7 cellular contexts compared by ENCODE assay signal in the genomic region with DNA sequence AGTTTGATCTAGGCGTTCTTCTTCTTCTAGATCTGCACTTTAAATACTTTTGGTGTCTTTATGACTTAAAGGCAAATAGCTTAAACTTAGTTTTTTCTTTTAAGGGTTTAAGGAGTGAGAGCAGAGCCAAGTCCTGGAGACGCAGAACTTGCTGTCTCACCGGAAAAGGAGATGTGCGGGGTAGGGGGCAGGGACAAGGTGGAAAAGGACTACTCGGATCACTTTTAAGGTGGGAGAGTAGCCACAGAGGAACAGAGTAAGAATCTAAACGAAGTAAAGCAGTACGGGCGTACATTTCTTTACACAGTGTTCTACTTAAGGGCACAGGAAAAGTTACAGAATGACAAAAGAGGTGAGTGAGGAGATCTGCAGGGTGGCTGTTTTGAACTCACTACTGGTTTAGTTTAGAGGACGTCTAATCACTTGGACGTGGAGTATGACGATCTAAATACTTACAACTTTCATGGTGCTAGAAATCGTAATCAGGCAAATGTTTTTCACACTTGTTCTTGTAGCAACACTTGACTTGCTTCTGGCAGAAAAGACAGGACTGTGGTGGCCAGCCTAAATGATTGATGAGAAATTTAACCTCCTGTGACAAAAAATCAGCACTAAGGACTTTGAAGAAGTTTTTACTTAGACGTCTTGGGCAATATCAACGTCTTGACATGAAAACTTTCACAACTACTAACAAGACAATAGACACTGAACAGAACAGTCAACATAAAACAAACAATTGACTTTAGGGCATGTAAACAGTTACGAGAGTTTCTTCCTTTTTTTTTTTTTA.
DNase-seq lines count a peak whose midpoint lies in the region; ATAC-seq and TF ChIP-seq lines count a peak whose summit lies in the region.
"Not testable (repeated sequence)": the region's sequence is repeated elsewhere in the genome, so short reads cannot be mapped to it uniquely, and the experiment has no call there.

No MANE protein-coding gene starts in this region.

- peaks cover 33 to 56% (median 42%) of the 10 kb centered on the region in 4 donors for H3K4me1 Mint-ChIP-seq in CD4-positive, alpha-beta memory T cell
- H3K4me1 Mint-ChIP-seq in WTC11 (peaks cover 53% of the 10 kb centered on the region), endodermal cell (peaks cover 56% of the 10 kb centered on the region), nephron progenitor cell (peaks cover 61% of the 10 kb centered on the region)
- peaks cover 54% of the 10 kb centered on the region for H3K4me1 Mint-ChIP-seq in activated T-cell treated with anti-CD3 and anti-CD28 coated beads, Interleukin-2, amount 50 U/mL, for 4 hours (ENCODE audit: low read depth)
- peaks cover 27% of the 10 kb centered on the region for H3K4me1 Mint-ChIP-seq in activated naive CD4-positive, alpha-beta T cell treated with anti-CD3 and anti-CD28 coated beads, Interleukin-2, amount 10 ng/mL, durations not matched to agents 7 days and 5 days

- peaks cover 0 to 10% (median 2%) of the 10 kb centered on the region in 8 donors for H3K9me3 Mint-ChIP-seq in CD4-positive, alpha-beta memory T cell
- H3K9me3 Mint-ChIP-seq in WTC11 (peaks cover 13% of the 10 kb centered on the region), endodermal cell (peaks cover 69% of the 10 kb centered on the region), nephron progenitor cell (peaks cover 11% of the 10 kb centered on the region)
- H3K9me3 Mint-ChIP-seq in activated T-cell treated with anti-CD3 and anti-CD28 coated beads, Interleukin-2, amount 50 U/mL, for 4 hours; activated naive CD4-positive, alpha-beta T cell treated with anti-CD3 and anti-CD28 coated beads, Interleukin-2, amount 10 ng/mL, durations not matched to agents 7 days and 5 days: not testable (repeated sequence)

- H3K9ac ChIP-seq in endodermal cell (ENCODE audit: extremely low read depth, low read length, poor library complexity, severe bottlenecking): not testable (repeated sequence)

- H3K27me3 ChIP-seq in CD4-positive, alpha-beta memory T cell (ENCODE audit: insufficient read depth, low read length); endodermal cell (ENCODE audit: control insufficient read depth, insufficient read depth, low read length, poor library complexity, severe bottlenecking): not testable (repeated sequence)

- ATAC-seq in WTC11; activated T-cell treated with anti-CD3 and anti-CD28 coated beads, Interleukin-2, amount 50 U/mL, for 4 hours: not testable (repeated sequence)

- intact Hi-C loops in CD4-positive, alpha-beta memory T cell (cut with micrococcal nuclease): not testable (repeated sequence)

- not testable (repeated sequence) for H3K27me3 Mint-ChIP-seq in CD4-positive, alpha-beta memory T cell; WTC11 (ENCODE audit: low read depth); activated T-cell treated with anti-CD3 and anti-CD28 coated beads, Interleukin-2, amount 50 U/mL, for 4 hours (ENCODE audit: low read depth); endodermal cell (ENCODE audit: insufficient read depth)
- peaks cover 16% of the 10 kb centered on the region for H3K27me3 Mint-ChIP-seq in activated naive CD4-positive, alpha-beta T cell treated with anti-CD3 and anti-CD28 coated beads, Interleukin-2, amount 10 ng/mL, durations not matched to agents 7 days and 5 days
- peaks cover 12% of the 10 kb centered on the region for H3K27me3 Mint-ChIP-seq in nephron progenitor cell (ENCODE audit: low read depth, poor library complexity)

- H3K9me3 ChIP-seq in CD4-positive, alpha-beta memory T cell (ENCODE audit: control insufficient read depth in 1 of 2, low read length in 2 of 2): not testable (repeated sequence)
- peaks cover 37% of the 10 kb centered on the region for H3K9me3 ChIP-seq in endodermal cell (ENCODE audit: control insufficient read depth, low read length)

- peaks cover 9 to 11% of the 10 kb centered on the region in 2 donors for H3K36me3 Mint-ChIP-seq in CD4-positive, alpha-beta memory T cell
- peaks cover 12% of the 10 kb centered on the region for H3K36me3 Mint-ChIP-seq in WTC11
- H3K36me3 Mint-ChIP-seq in activated T-cell treated with anti-CD3 and anti-CD28 coated beads, Interleukin-2, amount 50 U/mL, for 4 hours (ENCODE audit: insufficient read depth); activated naive CD4-positive, alpha-beta T cell treated with anti-CD3 and anti-CD28 coated beads, Interleukin-2, amount 10 ng/mL, durations not matched to agents 7 days and 5 days; nephron progenitor cell (ENCODE audit: low read depth): not testable (repeated sequence)
- H3K36me3 Mint-ChIP-seq in endodermal cell (ENCODE audit: low read depth): peaks cover 40% of the 10 kb centered on the region

- not testable (repeated sequence) for DNase-seq in CD4-positive, alpha-beta memory T cell; WTC11 (ENCODE audit: low spot score); activated T-cell treated with anti-CD3 and anti-CD28 coated beads, Interleukin-2, amount 50 U/mL, for 4 hours; activated naive CD4-positive, alpha-beta T cell treated with anti-CD3 and anti-CD28 coated beads, Interleukin-2, amount 10 ng/mL, durations not matched to agents 7 days and 5 days; endodermal cell; nephron progenitor cell
- peak; percentile 82 for DNase-seq in OCI-M1 (lab: John Stamatoyannopoulos, UW)

- H3K4me3 Mint-ChIP-seq in CD4-positive, alpha-beta memory T cell: peak overlapping the region; percentile 43 to 90 (median 82)
- not testable (repeated sequence) for H3K4me3 Mint-ChIP-seq in WTC11, nephron progenitor cell
- peak overlapping the region; percentile 82 for H3K4me3 Mint-ChIP-seq in activated T-cell treated with anti-CD3 and anti-CD28 coated beads, Interleukin-2, amount 50 U/mL, for 4 hours
- peak overlapping the region; percentile 9 for H3K4me3 Mint-ChIP-seq in activated naive CD4-positive, alpha-beta T cell treated with anti-CD3 and anti-CD28 coated beads, Interleukin-2, amount 10 ng/mL, durations not matched to agents 7 days and 5 days
- H3K4me3 Mint-ChIP-seq in endodermal cell: peak overlapping the region; percentile 55

- H3K4me3 ChIP-seq in CD4-positive, alpha-beta memory T cell (ENCODE audit: low read length in 2 of 2): not testable (repeated sequence)
- peak overlapping the region; percentile 61 for H3K4me3 ChIP-seq in endodermal cell (ENCODE audit: low read length)

- not testable (repeated sequence) for H3K36me3 ChIP-seq in CD4-positive, alpha-beta memory T cell (ENCODE audit: insufficient read depth, low read length)
- peaks cover 11% of the 10 kb centered on the region for H3K36me3 ChIP-seq in endodermal cell (ENCODE audit: control insufficient read depth, insufficient read depth, low read length)

- peak overlapping the region; percentile 4 for H3K27ac ChIP-seq in CD4-positive, alpha-beta memory T cell (ENCODE audit: low read depth, low read length)
- H3K27ac ChIP-seq in endodermal cell (ENCODE audit: low read depth, low read length): not testable (repeated sequence)

- 70 to 88% methylated on average over 9 to 15 of the region's 15 CpGs for WGBS in endodermal cell (ENCODE audit: insufficient coverage in 1 of 2, insufficient read length in 1 of 2), 2 experiments

- H3K4me1 ChIP-seq in CD4-positive, alpha-beta memory T cell (ENCODE audit: insufficient read depth, low read length): peaks cover 26% of the 10 kb centered on the region
- not testable (repeated sequence) for H3K4me1 ChIP-seq in endodermal cell (ENCODE audit: control insufficient read depth, insufficient read depth, low read length)

- peak overlapping the region; percentile 81 to 100 (median 98) for H3K27ac Mint-ChIP-seq in CD4-positive, alpha-beta memory T cell
- H3K27ac Mint-ChIP-seq in WTC11: peak overlapping the region; percentile 11; the same call in 1 of the 2 replicates
- peak overlapping the region; percentile 28 for H3K27ac Mint-ChIP-seq in activated naive CD4-positive, alpha-beta T cell treated with anti-CD3 and anti-CD28 coated beads, Interleukin-2, amount 10 ng/mL, durations not matched to agents 7 days and 5 days
- peak overlapping the region; percentile 82 for H3K27ac Mint-ChIP-seq in endodermal cell
- H3K27ac Mint-ChIP-seq in nephron progenitor cell: peak overlapping the region; percentile 23

- POLR2A ChIA-PET in CD4-positive, alpha-beta memory T cell (lab: Charles Lee; ENCODE audit: partially characterized antibody); WTC11 (lab: Charles Lee): not testable (repeated sequence)

- TF ChIP-seq CTCF in WTC11 (IDR thresholded peaks at IDR 0.05); endodermal cell (conservative IDR thresholded peaks at IDR 0.05); nephron progenitor cell (IDR thresholded peaks at IDR 0.05): not testable (repeated sequence)

- CTCF ChIA-PET in CD4-positive, alpha-beta memory T cell (lab: Charles Lee; ENCODE audit: partially characterized antibody); WTC11 (lab: Charles Lee); activated naive CD4-positive, alpha-beta T cell treated with anti-CD3 and anti-CD28 coated beads, Interleukin-2, amount 10 ng/mL, durations not matched to agents 7 days and 5 days (lab: Charles Lee): not testable (repeated sequence)

Comparison
In these comparisons a context has a peak if more than half of its experiments do, and no peak if none do; other contexts are left out.
1. H3K27ac Mint-ChIP-seq: peak in every context shown above with its lines; median percentile 98 in CD4-positive, alpha-beta memory T cell; 82 in endodermal cell; 28 in activated naive CD4-positive, alpha-beta T cell treated with anti-CD3 and anti-CD28 coated beads, Interleukin-2, amount 10 ng/mL, durations not matched to agents 7 days and 5 days; 23 in nephron progenitor cell; 11 in WTC11.